In genomic region chr1:16872152-16873075, GRCh38 we compare ENCODE assay signal across 8 cellular contexts. TPM values are rescaled to one million over a fixed set of nuclear protein-coding genes. Genes with fewer than 3 reads are reported as not detected.
DNase-seq lines count a peak whose midpoint lies in the region; ATAC-seq and TF ChIP-seq lines count a peak whose summit lies in the region.
"Not testable (repeated sequence)": the region's sequence is repeated elsewhere in the genome, so short reads cannot be mapped to it uniquely, and the experiment has no call there.

No MANE protein-coding gene starts in this region.

- H3K27me3 Mint-ChIP-seq in activated T-cell treated with anti-CD3 and anti-CD28 coated beads, Interleukin-2, amount 50 U/mL, for 24 hours, result peaks cover 49% of the 10 kb centered on the region

- TF ChIP-seq CTCF in dorsolateral prefrontal cortex (IDR thresholded peaks at IDR 0.05 in 54 of 56, conservative IDR thresholded peaks at IDR 0.05 in 2 of 56; ENCODE audit: low read depth in 1 of 56, partially characterized antibody in 56 of 56); heart right ventricle (IDR thresholded peaks at IDR 0.05); transverse colon (IDR thresholded peaks at IDR 0.05): not testable (repeated sequence)

- H3K36me3 Mint-ChIP-seq in activated T-cell treated with anti-CD3 and anti-CD28 coated beads, Interleukin-2, amount 50 U/mL, for 24 hours (ENCODE audit: low read depth), result not testable (repeated sequence)

- H3K27me3 ChIP-seq in dorsolateral prefrontal cortex, result peaks cover 0 to 19% (median 0%) of the 10 kb centered on the region in 45 donors
- peaks cover 14 to 42% (median 37%) of the 10 kb centered on the region in 7 donors for H3K27me3 ChIP-seq in heart right ventricle
- H3K27me3 ChIP-seq in skeletal muscle tissue (ENCODE audit: control insufficient read depth in 3 of 3, insufficient read depth in 3 of 3, low read length in 3 of 3), result peaks cover 8 to 16% (median 10%) of the 10 kb centered on the region in 3 donors
- peaks cover 53% of the 10 kb centered on the region for H3K27me3 ChIP-seq in transverse colon

- H3K9ac ChIP-seq in skeletal muscle tissue (ENCODE audit: low read depth in 1 of 3, low read length in 3 of 3), result peak overlapping the region in 1 of 3 donors; percentile 68

- in situ Hi-C loops in G401 (cut with HindIII; ENCODE audit: low sequenced_read_pairs); transverse colon (cut with MboI; ENCODE audit: low pct_ligation_motif_present in 1 of 4, low pct_unique_long_range_greater_than_20kb in 1 of 4, low sequenced_read_pairs in 3 of 4): not testable (repeated sequence)

- H3K4me3 ChIP-seq in dorsolateral prefrontal cortex, result peak overlapping the region in 53 of 59 donors; percentile 4 to 61 (median 38)
- H3K4me3 ChIP-seq in heart right ventricle, result peak overlapping the region in 7 of 10 donors; percentile 24 to 45 (median 29)
- H3K4me3 ChIP-seq in mesodermal cell (ENCODE audit: extremely low read depth, insufficient read depth, low read length, poor library complexity, severe bottlenecking), result peak overlapping the region; percentile 39
- peak overlapping the region; percentile 19 to 66 (median 63) for H3K4me3 ChIP-seq in skeletal muscle tissue (ENCODE audit: low read length in 3 of 3)
- H3K4me3 ChIP-seq in transverse colon, result peak overlapping the region in 3 of 4 donors; percentile 5 to 38 (median 21)

- peaks cover 13% of the 10 kb centered on the region for H3K4me1 Mint-ChIP-seq in activated T-cell treated with anti-CD3 and anti-CD28 coated beads, Interleukin-2, amount 50 U/mL, for 24 hours (ENCODE audit: low read depth)

- H3K27ac ChIP-seq in dorsolateral prefrontal cortex, result peak overlapping the region in 12 of 59 donors; percentile 18 to 73 (median 53)
- not testable (repeated sequence) for H3K27ac ChIP-seq in heart right ventricle; mesodermal cell (ENCODE audit: low read depth, low read length, severe bottlenecking); skeletal muscle tissue (ENCODE audit: low read depth, low read length); transverse colon

- not testable (repeated sequence) for H3K9me3 ChIP-seq in heart right ventricle; mesodermal cell (ENCODE audit: control insufficient read depth, low read length); skeletal muscle tissue (ENCODE audit: control insufficient read depth in 3 of 3, low read length in 3 of 3); transverse colon

- intact Hi-C loops in dorsolateral prefrontal cortex (cut with DNase I); heart right ventricle (cut with DNase I); transverse colon (cut with DNase I; ENCODE audit: low total_unique reads): not testable (repeated sequence)

- 15 to 20% methylated on average over 43 to 58 of the region's 66 CpGs for WGBS in heart right ventricle, 2 donors
- WGBS in mesodermal cell (ENCODE audit: insufficient coverage in 2 of 2), 2 experiments, result 1 to 4% methylated on average over 17 to 25 of the region's 66 CpGs
- WGBS in transverse colon (ENCODE audit: low coverage in 1 of 2), 2 donors, result 50 to 51% methylated on average over 4 to 54 of the region's 66 CpGs

- ATAC-seq in heart right ventricle, result peak; percentile 56 to 93 (median 85)

- H3K36me3 ChIP-seq in heart right ventricle; mesodermal cell (ENCODE audit: control insufficient read depth, insufficient read depth, low read length); skeletal muscle tissue (ENCODE audit: control insufficient read depth in 3 of 3, insufficient read depth in 3 of 3, low read length in 3 of 3); transverse colon: not testable (repeated sequence)

- not testable (repeated sequence) for TF ChIP-seq EP300 in transverse colon (IDR thresholded peaks at IDR 0.05; ENCODE audit: low read depth)

- not testable (repeated sequence) for H3K9me3 Mint-ChIP-seq in activated T-cell treated with anti-CD3 and anti-CD28 coated beads, Interleukin-2, amount 50 U/mL, for 24 hours

- H3K4me1 ChIP-seq in heart right ventricle, result peaks cover 0 to 13% (median 0%) of the 10 kb centered on the region in 9 donors
- H3K4me1 ChIP-seq in mesodermal cell (ENCODE audit: control insufficient read depth, insufficient read depth, low read length, poor library complexity, severe bottlenecking); skeletal muscle tissue (ENCODE audit: control insufficient read depth in 3 of 3, insufficient read depth in 3 of 3, low read length in 3 of 3); transverse colon: not testable (repeated sequence)

- DNase-seq in G401 (ENCODE audit: low spot score) (peak; percentile 85), NCI-H748 (lab: John Stamatoyannopoulos, UW; ENCODE audit: unreplicated experiment) (peak; percentile 59), dorsolateral prefrontal cortex (peak; percentile 44 to 89 (median 70)), heart right ventricle (peak; percentile 27 to 49), transverse colon (peak; percentile 31)
- peak; percentile 79 for DNase-seq in activated T-cell treated with anti-CD3 and anti-CD28 coated beads, Interleukin-2, amount 50 U/mL, for 24 hours

- peak overlapping the region; percentile 82 for H3K27ac Mint-ChIP-seq in activated T-cell treated with anti-CD3 and anti-CD28 coated beads, Interleukin-2, amount 50 U/mL, for 24 hours

- H3K4me3 Mint-ChIP-seq in activated T-cell treated with anti-CD3 and anti-CD28 coated beads, Interleukin-2, amount 50 U/mL, for 24 hours, result peak overlapping the region; percentile 68

- not testable (repeated sequence) for TF ChIP-seq POLR2A in transverse colon (IDR thresholded peaks at IDR 0.05)

RNA-seq across cellular contexts. Expression of gene RNU1-2, which starts 23.4 kb away (rescaled TPM):
- not detected in 2 replicates for total RNA-seq in G401 (2014; rRNA removed; shearing (Covaris generic))
- total RNA-seq in dorsolateral prefrontal cortex, result over 10,000 TPM in 6 of 120 experiments, 1,000 to 10,000 TPM in 114; 2,235 to 12,697 (median 6,630) TPM
- 1,000 to 10,000 TPM in 8 of 10 donors, 100 to 1,000 TPM in 2; 635 to 5,242 (median 1,949) TPM for total RNA-seq in heart right ventricle
- polyA plus RNA-seq in heart right ventricle, result not detected
- 6,211 TPM for polyA plus RNA-seq in mesodermal cell (2013, experiment 1 of 2)
- polyA plus RNA-seq in mesodermal cell (2013, experiment 2 of 2), result 13,330 TPM
- total RNA-seq in skeletal muscle tissue, result under 0.01 TPM
- total RNA-seq in transverse colon, result under 1 TPM in 3 of 4 donors, not detected in 1; under 0.01 TPM

RNA-seq across cellular contexts. Expression of gene CROCC, which starts 49.3 kb away (rescaled TPM):
- total RNA-seq in G401 (2014; rRNA removed; shearing (Covaris generic)), result 29.7 and 64.4 TPM in 2 replicates
- total RNA-seq in dorsolateral prefrontal cortex, result 10 to 100 TPM; 15.4 to 63.7 (median 32.6) TPM
- total RNA-seq in heart right ventricle, result 10 to 100 TPM in 1 of 10 donors, 1 to 10 TPM in 9; 4.7 to 12.8 (median 6.0) TPM
- polyA plus RNA-seq in heart right ventricle, result 10 to 100 TPM in 1 of 2 donors, 1 to 10 TPM in 1; 7.6 to 42.3 TPM
- polyA plus RNA-seq in mesodermal cell (2013, experiment 1 of 2), result 16.8 TPM
- 14.4 TPM for polyA plus RNA-seq in mesodermal cell (2013, experiment 2 of 2)
- 6.8 TPM for total RNA-seq in skeletal muscle tissue
- 100 to 1,000 TPM in 1 of 4 donors, 10 to 100 TPM in 3; 13.0 to 149 (median 23.7) TPM for total RNA-seq in transverse colon

Comparison
In these comparisons a context has a peak if more than half of its experiments do, and no peak if none do; other contexts are left out.
1. DNase-seq: peak in every context shown above with its lines; median percentile 85 in G401; 79 in activated T-cell treated with anti-CD3 and anti-CD28 coated beads, Interleukin-2, amount 50 U/mL, for 24 hours; 70 in dorsolateral prefrontal cortex; 59 in NCI-H748; 38 in heart right ventricle; 31 in transverse colon.
2. RNA of gene RNU1-2, which starts 23.4 kb away (total RNA-seq): 2,235 to 12,697 TPM in dorsolateral prefrontal cortex and 635 to 5,242 TPM in heart right ventricle; not detected in G401, under 0.01 TPM in skeletal muscle tissue (single experiment) and under 0.01 TPM in transverse colon; every median in the first group is over 100 times any median in the second.
3. Peak in every context shown above with its lines, with median percentiles within 50 percentile points of each other: H3K4me3 ChIP-seq.